ENCODE assay signal across 19 cellular contexts in genomic region chr1:170908942-170909341, GRCh38. TPM values are rescaled to one million over a fixed set of nuclear protein-coding genes. Genes with fewer than 3 reads are reported as not detected.
A peak's percentile ranks its signal among the peaks of the same experiment; 100 is the strongest.
DNase-seq lines count a peak whose midpoint lies in the region; ATAC-seq and TF ChIP-seq lines count a peak whose summit lies in the region.
"Had no signal": no experiment of that assay in that cellular context is flagged by ENCODE, and none has a peak within 500 bp of the region (broad histone marks: within the 10 kb centered on the region; RNA-seq: fewer than 3 reads in every experiment).

No MANE protein-coding gene starts in this region.

- no peak overlapping the region for H3K4me3 Mint-ChIP-seq in nephron progenitor cell
- H3K4me3 Mint-ChIP-seq: CD4-positive, alpha-beta T cell; H9 had no signal

- peak; percentile 21 for DNase-seq in SKM-1 treated with dmso at 0.1 percent for 144 hours (lab: John Stamatoyannopoulos, UW; ENCODE audit: unreplicated experiment)
- no peak for DNase-seq in SKM-1 (lab: John Stamatoyannopoulos, UW; ENCODE audit: unreplicated experiment)
- peak; percentile 9 for DNase-seq in OCI-M1 (lab: John Stamatoyannopoulos, UW)
- DNase-seq in adipocyte (ENCODE audit: low read depth) = peak; percentile 38
- DNase-seq in smooth muscle cell (lab: John Stamatoyannopoulos, UW; ENCODE audit: unreplicated experiment) = no peak
- DNase-seq in nephron progenitor cell = no peak
- DNase-seq in 8988T = no peak
- DNase-seq: AML-193; Caco-2; CD4-positive, alpha-beta T cell; DMS79 treated with DMSO at 0.1 percent for 48 hours; H9 had no signal

- H3K36me3 Mint-ChIP-seq in nephron progenitor cell (ENCODE audit: low read depth) = no peaks in the 10 kb centered on the region

- H3K27ac ChIP-seq in smooth muscle cell (ENCODE audit: low read depth) = no peak overlapping the region
- H3K27ac ChIP-seq: C4-2B, HL-60 had no signal

- no peaks in the 10 kb centered on the region for H3K79me2 ChIP-seq in smooth muscle cell (ENCODE audit: low read depth)

- H3K4me3 ChIP-seq in adipocyte (ENCODE audit: low read length) (no peak overlapping the region), smooth muscle cell (no peak overlapping the region)
- H3K4me3 ChIP-seq: GM12878 had no signal

- WGBS in smooth muscle cell (ENCODE audit: low lambda C conversion rate) = 63% methylated on average over 1 of the region's 1 CpG

- TF ChIP-seq CTCF in smooth muscle cell (IDR thresholded peaks at IDR 0.05; ENCODE audit: borderline replicate concordance, insufficient read depth, poor library complexity, severe bottlenecking) (no peak), nephron progenitor cell (IDR thresholded peaks at IDR 0.05) (no peak)

- no peaks in the 10 kb centered on the region for H3F3A ChIP-seq in smooth muscle cell (ENCODE audit: low read depth)

- H3K4me1 ChIP-seq in adipocyte (ENCODE audit: control insufficient read depth, insufficient read depth, low read length) (peaks cover 24% of the 10 kb centered on the region), smooth muscle cell (ENCODE audit: low read depth) (no peaks in the 10 kb centered on the region)
- H3K4me1 ChIP-seq: Caco-2 had no signal

- no peaks in the 10 kb centered on the region for H3K9me3 Mint-ChIP-seq in nephron progenitor cell
- H3K9me3 Mint-ChIP-seq: CD4-positive, alpha-beta T cell; H9 had no signal

- H3K36me3 ChIP-seq in adipocyte (ENCODE audit: control insufficient read depth, insufficient read depth, low read length, severe bottlenecking) (no peaks in the 10 kb centered on the region), smooth muscle cell (ENCODE audit: low read depth) (no peaks in the 10 kb centered on the region)

- H4K20me1 ChIP-seq in smooth muscle cell (ENCODE audit: low read depth) = no peaks in the 10 kb centered on the region

- no peaks in the 10 kb centered on the region for H3K9me3 ChIP-seq in adipocyte (ENCODE audit: control insufficient read depth, low read length)
- H3K9me3 ChIP-seq in smooth muscle cell (replicated peaks; ENCODE audit: low read depth) = no peaks in the 10 kb centered on the region
- H3K9me3 ChIP-seq: Caco-2 had no signal

- H2AFZ ChIP-seq in smooth muscle cell (ENCODE audit: low read depth) = peak overlapping the region; percentile 13

- no peaks in the 10 kb centered on the region for H3K27me3 ChIP-seq in adipocyte (replicated peaks; ENCODE audit: control insufficient read depth, insufficient read depth, low read length)
- no peaks in the 10 kb centered on the region for H3K27me3 ChIP-seq in smooth muscle cell (ENCODE audit: low read depth)

- H3K27me3 Mint-ChIP-seq in nephron progenitor cell (ENCODE audit: low read depth, poor library complexity) = peaks cover 8% of the 10 kb centered on the region
- H3K27me3 Mint-ChIP-seq: CD4-positive, alpha-beta T cell had no signal

- no peak overlapping the region for H3K4me2 ChIP-seq in smooth muscle cell

- no peaks in the 10 kb centered on the region for H3K4me1 Mint-ChIP-seq in nephron progenitor cell
- H3K4me1 Mint-ChIP-seq: H9 had no signal

- H3K27ac Mint-ChIP-seq in nephron progenitor cell = no peak overlapping the region
- H3K27ac Mint-ChIP-seq: CD4-positive, alpha-beta T cell; H9 had no signal

- H3K9ac ChIP-seq in adipocyte (ENCODE audit: low read length) = no peak overlapping the region
- H3K9ac ChIP-seq in smooth muscle cell (ENCODE audit: low read depth) = no peak overlapping the region

- no peak for ATAC-seq in HG02759 (IDR thresholded peaks at IDR 0.05; ENCODE audit: unreplicated experiment)
- ATAC-seq: GM12878 had no signal

RNA-seq across cellular contexts. Expression of gene MROH9, which starts 26.4 kb away (rescaled TPM):
- not detected in 2 replicates for total RNA-seq in smooth muscle cell
- not detected in 2 replicates for polyA plus RNA-seq in smooth muscle cell
- total RNA-seq: A172; Caco-2; CD4-positive, alpha-beta T cell; GM12878; H1; H9; HT1080 had no signal
- polyA plus RNA-seq: GM12878, H1 had no signal

Comparison
In these comparisons a context has a peak if more than half of its experiments do, and no peak if none do; other contexts are left out.
1. DNase-seq: peak in SKM-1 treated with dmso at 0.1 percent for 144 hours (single experiment), OCI-M1 (single experiment) and adipocyte (single experiment); none in SKM-1 (single experiment), smooth muscle cell (single experiment), nephron progenitor cell (single experiment) and 8988T (single experiment).